Comparison of ENCODE assay signal across 2 cellular contexts in genomic region chr15:69275933-69276565, GRCh38.
TF ChIP-seq lines count a peak whose summit lies in the region.

No MANE protein-coding gene starts in this region.

TF ChIP-seq in IMR-90, 13 proteins besides CTCF, POLR2A, EP300 and RAD21:
- TF ChIP-seq MAZ (IDR thresholded peaks at IDR 0.05; ENCODE audit: borderline replicate concordance, low read depth, low read length) (no peak), NFE2L2 (IDR thresholded peaks at IDR 0.05; ENCODE audit: low read depth, low read length) (no peak), MAFK (IDR thresholded peaks at IDR 0.05; ENCODE audit: low read depth, low read length) (no peak), RCOR1 (IDR thresholded peaks at IDR 0.05; ENCODE audit: insufficient replicate concordance, low read length) (no peak), USF2 (IDR thresholded peaks at IDR 0.05; ENCODE audit: low read depth, low read length) (no peak), CHD1 (IDR thresholded peaks at IDR 0.05; ENCODE audit: low read depth, low read length) (no peak), RFX5 (IDR thresholded peaks at IDR 0.05; ENCODE audit: low read depth, low read length) (no peak), CEBPB (IDR thresholded peaks at IDR 0.05; ENCODE audit: low read depth, low read length) (no peak), MXI1 (IDR thresholded peaks at IDR 0.05; ENCODE audit: borderline replicate concordance, low read depth, low read length) (no peak), ELK1 (IDR thresholded peaks at IDR 0.05; ENCODE audit: borderline replicate concordance, low read depth, low read length) (no peak), FOS (IDR thresholded peaks at IDR 0.05; ENCODE audit: low read depth, low read length) (no peak)

TF ChIP-seq in HepG2, 621 proteins besides CTCF, POLR2A, EP300 and RAD21:
- TF ChIP-seq NKX3-1 (CRISPR knock-in tag; IDR thresholded peaks at IDR 0.05) (no peak), TBX3 (IDR thresholded peaks at IDR 0.05; ENCODE audit: borderline replicate concordance) (0 out of 2 replicates have a peak, but pooled peaks have one; percentile 15), FOXA1 (IDR thresholded peaks at IDR 0.05) (no peak), FOXA1 (CRISPR knock-in tag; IDR thresholded peaks at IDR 0.05) (peak; percentile 73), NR1H2 (CRISPR knock-in tag; IDR thresholded peaks at IDR 0.05; ENCODE audit: borderline replicate concordance, low read depth) (no peak), ZNF510 (CRISPR knock-in tag; IDR thresholded peaks at IDR 0.05; ENCODE audit: low read depth) (no peak), AHDC1 (CRISPR knock-in tag; IDR thresholded peaks at IDR 0.05; ENCODE audit: borderline replicate concordance) (peak; percentile 46; the same call in 1 of the 2 replicates), SNAI1 (CRISPR knock-in tag; IDR thresholded peaks at IDR 0.05; ENCODE audit: borderline replicate concordance) (no peak), ZNF343 (CRISPR knock-in tag; IDR thresholded peaks at IDR 0.05) (no peak), SAP130 (CRISPR knock-in tag; IDR thresholded peaks at IDR 0.05; ENCODE audit: low read depth) (peak; percentile 19; the same call in 1 of the 2 replicates), FOSL2 (CRISPR knock-in tag; IDR thresholded peaks at IDR 0.05) (peak; percentile 55), ZNF629 (CRISPR knock-in tag; conservative IDR thresholded peaks at IDR 0.05) (no peak), MEIS2 (CRISPR knock-in tag; IDR thresholded peaks at IDR 0.05) (no peak), ARID5B (CRISPR knock-in tag; IDR thresholded peaks at IDR 0.05) (0 out of 2 replicates have a peak, but pooled peaks have one; percentile 59), SOX13 (IDR thresholded peaks at IDR 0.05) (no peak), SOX13 (CRISPR knock-in tag; conservative IDR thresholded peaks at IDR 0.05 in 1 of 2, IDR thresholded peaks at IDR 0.05 in 1 of 2) (peak in 1 of 2 experiments; percentile 20; a peak in 1 of 4 replicates), ARID3A (IDR thresholded peaks at IDR 0.05; ENCODE audit: low read depth, low read length) (peak; percentile 62), HMG20A (CRISPR knock-in tag; IDR thresholded peaks at IDR 0.05; ENCODE audit: borderline replicate concordance) (0 out of 2 replicates have a peak, but pooled peaks have one; percentile 39), GATAD2A (CRISPR knock-in tag; IDR thresholded peaks at IDR 0.05) (peak; percentile 53; the same call in 1 of the 2 replicates), ZBTB43 (CRISPR knock-in tag; conservative IDR thresholded peaks at IDR 0.05) (no peak), MXD3 (CRISPR knock-in tag; IDR thresholded peaks at IDR 0.05) (no peak), FOXA3 (CRISPR knock-in tag; IDR thresholded peaks at IDR 0.05) (peak; percentile 60), BCL6 (CRISPR knock-in tag; IDR thresholded peaks at IDR 0.05) (0 out of 2 replicates have a peak, but pooled peaks have one; percentile 29), TGIF2 (CRISPR knock-in tag; IDR thresholded peaks at IDR 0.05) (0 out of 2 replicates have a peak, but pooled peaks have one; percentile 14), ZNF652 (CRISPR knock-in tag; IDR thresholded peaks at IDR 0.05; ENCODE audit: borderline replicate concordance, low read depth) (peak; percentile 47; the same call in 1 of the 2 replicates), FOXK1 (CRISPR knock-in tag; IDR thresholded peaks at IDR 0.05; ENCODE audit: borderline replicate concordance, low read depth) (0 out of 2 replicates have a peak, but pooled peaks have one; percentile 19), TEAD3 (CRISPR knock-in tag; optimal IDR thresholded peaks at IDR 0.05; ENCODE audit: borderline replicate concordance) (peak; percentile 94)
